In genomic region chr10:24272374-24272773, GRCh38 we compare ENCODE assay signal across 1 cellular context.
TF ChIP-seq lines count a peak whose summit lies in the region.

No MANE protein-coding gene starts in this region.

TF ChIP-seq in GM23338, 12 proteins besides CTCF, POLR2A, EP300 and RAD21:
- no peak for TF ChIP-seq ZNF462 (CRISPR knock-in tag; IDR thresholded peaks at IDR 0.05)
- TF ChIP-seq JUNB (IDR thresholded peaks at IDR 0.05; ENCODE audit: unreplicated experiment), result no peak
- no peak for TF ChIP-seq REST (IDR thresholded peaks at IDR 0.05; ENCODE audit: unreplicated experiment)
- TF ChIP-seq POLR2AphosphoS5 (IDR thresholded peaks at IDR 0.05; ENCODE audit: low read depth), result no peak
- no peak for TF ChIP-seq CREB1 (CRISPR knock-in tag; IDR thresholded peaks at IDR 0.05; ENCODE audit: low read depth)
- TF ChIP-seq ZNF331 (CRISPR knock-in tag; IDR thresholded peaks at IDR 0.05; ENCODE audit: low read depth), result no peak
- TF ChIP-seq NANOG (IDR thresholded peaks at IDR 0.05; ENCODE audit: borderline replicate concordance), result no peak
- TF ChIP-seq EZH2 (IDR thresholded peaks at IDR 0.05; ENCODE audit: low read depth, unreplicated experiment), result no peak
- TF ChIP-seq ETS1 (IDR thresholded peaks at IDR 0.05), result no peak
- TF ChIP-seq ZNF114 (CRISPR knock-in tag; IDR thresholded peaks at IDR 0.05), result no peak
- no peak for TF ChIP-seq EZH2phosphoT487 (IDR thresholded peaks at IDR 0.05; ENCODE audit: unreplicated experiment)
- no peak for TF ChIP-seq STAT1 (IDR thresholded peaks at IDR 0.05; ENCODE audit: unreplicated experiment)
